ENCODE assay signal across 8 cellular contexts in genomic region chr5:147857302-147858129, GRCh38. TPM values are rescaled to one million over a fixed set of nuclear protein-coding genes. Genes with fewer than 3 reads are reported as not detected.
DNase-seq lines count a peak whose midpoint lies in the region; ATAC-seq and TF ChIP-seq lines count a peak whose summit lies in the region.

No MANE protein-coding gene starts in this region.

- peak; percentile 88 for TF ChIP-seq CTCF in LNCAP (IDR thresholded peaks at IDR 0.05)
- peak; percentile 74 for TF ChIP-seq CTCF in WI38 (IDR thresholded peaks at IDR 0.05; ENCODE audit: low read depth, low read length)

- H3K36me3 Mint-ChIP-seq in effector memory CD8-positive, alpha-beta T cell (ENCODE audit: insufficient read depth) = no peaks in the 10 kb centered on the region

- no peaks in the 10 kb centered on the region for H3K9me3 Mint-ChIP-seq in effector memory CD8-positive, alpha-beta T cell

- 0 out of 2 replicates have a peak, but pooled peaks cover 1% of the 10 kb centered on the region for H3K36me3 ChIP-seq in H7 (replicated peaks; ENCODE audit: control insufficient read depth, insufficient read depth, low read length)

- no peak overlapping the region for H3K27ac Mint-ChIP-seq in effector memory CD8-positive, alpha-beta T cell

- H3K27me3 ChIP-seq in H7 (ENCODE audit: control insufficient read depth, insufficient read depth, low read length) = no peaks in the 10 kb centered on the region

- H3K27me3 Mint-ChIP-seq in effector memory CD8-positive, alpha-beta T cell = peaks cover 11 to 18% of the 10 kb centered on the region in 2 donors

- no peak overlapping the region for H3K4me3 Mint-ChIP-seq in effector memory CD8-positive, alpha-beta T cell

- peak; percentile 2 for DNase-seq in activated T-cell treated with anti-CD3 and anti-CD28 coated beads for 1 hour (ENCODE audit: low read depth)
- no peak for DNase-seq in activated T-cell treated with anti-CD3 and anti-CD28 coated beads, Interleukin-2, amount 50 U/mL, for 1 hour
- peak; percentile 4 for DNase-seq in H7
- peak; percentile 29 to 42 (median 38) for DNase-seq in effector memory CD8-positive, alpha-beta T cell
- DNase-seq in middle frontal gyrus (ENCODE audit: extremely low spot score, low spot score) = peak; percentile 58
- peak; percentile 47 for DNase-seq in stimulated activated naive CD8-positive, alpha-beta T cell treated with anti-CD3 and anti-CD28 coated beads, Interleukin-15, Interleukin-2, amounts not matched to agents 100 U/mL and 50 U/mL, for 24 hours

- no peaks in the 10 kb centered on the region for H3K4me1 Mint-ChIP-seq in effector memory CD8-positive, alpha-beta T cell (ENCODE audit: low read depth in 2 of 2)

- H3K4me3 ChIP-seq in H7 (ENCODE audit: insufficient read depth, low read depth, low read length) (no peak overlapping the region), WI38 (ENCODE audit: low read depth, low read length) (no peak overlapping the region)

- peak; percentile 76 for ATAC-seq in effector memory CD8-positive, alpha-beta T cell (replicated peaks)
- ATAC-seq in stimulated activated naive CD8-positive, alpha-beta T cell treated with anti-CD3 and anti-CD28 coated beads, Interleukin-15, Interleukin-2, amounts not matched to agents 100 U/mL and 50 U/mL, for 24 hours = peak; percentile 43

RNA-seq across cellular contexts. Expression of gene SCGB3A2, which starts 21.0 kb away (rescaled TPM):
- 42.0 and 51.2 TPM in 2 replicates for total RNA-seq in H7 (2014; rRNA removed; shearing (Covaris generic))

RNA-seq across cellular contexts. Expression of gene SPINK1, which starts 26.0 kb away (rescaled TPM):
- 1.4 and 3.2 TPM in 2 replicates for total RNA-seq in H7 (2014; rRNA removed; shearing (Covaris generic))

RNA-seq across cellular contexts. Expression of gene C5orf46, which starts 48.8 kb away (rescaled TPM):
- not detected in 2 replicates for total RNA-seq in H7 (2014; rRNA removed; shearing (Covaris generic))
